ENCODE assay signal across 15 cellular contexts in genomic region chr11:83609181-83609580, GRCh38.
A peak's percentile ranks its signal among the peaks of the same experiment; 100 is the strongest.
DNase-seq lines count a peak whose midpoint lies in the region; ATAC-seq and TF ChIP-seq lines count a peak whose summit lies in the region.
"Had no signal": no experiment of that assay in that cellular context is flagged by ENCODE, and none has a peak within 500 bp of the region (broad histone marks: within the 10 kb centered on the region; RNA-seq: fewer than 3 reads in every experiment).

No MANE protein-coding gene starts in this region.

- ATAC-seq in HG03280 (IDR thresholded peaks at IDR 0.05; ENCODE audit: unreplicated experiment), result no peak
- ATAC-seq: HCT116 had no signal

- no peaks in the 10 kb centered on the region for H3K36me3 Mint-ChIP-seq in glutamatergic neuron (ENCODE audit: unreplicated experiment)
- H3K36me3 Mint-ChIP-seq: CD4-positive, alpha-beta memory T cell had no signal

- H3K9me3 Mint-ChIP-seq in glutamatergic neuron (ENCODE audit: unreplicated experiment), result no peaks in the 10 kb centered on the region

- TF ChIP-seq CTCF in glutamatergic neuron (IDR thresholded peaks at IDR 0.05; ENCODE audit: partially characterized antibody, unreplicated experiment), result no peak

- H3K27ac Mint-ChIP-seq in glutamatergic neuron (ENCODE audit: unreplicated experiment), result no peak overlapping the region
- H3K27ac Mint-ChIP-seq: B cell; CD4-positive, alpha-beta memory T cell had no signal

- DNase-seq in NCI-H2171 treated with DMSO at 0.1 percent for 48 hours (lab: John Stamatoyannopoulos, UW), result peak; percentile 32
- DNase-seq in NCI-H2171 (lab: John Stamatoyannopoulos, UW), result no peak
- peak; percentile 64 to 89 for DNase-seq in NCI-H446 (lab: John Stamatoyannopoulos, UW)
- peak; percentile 98 for DNase-seq in cerebellar cortex (ENCODE audit: low spot score)
- DNase-seq in T-helper 9 cell, result no peak
- DNase-seq in glutamatergic neuron, result no peak
- DNase-seq: ACHN; CD4-positive, alpha-beta memory T cell; COR-L47; DMS53; GM23248; IMR-90 had no signal

- no peak overlapping the region for H3K4me3 Mint-ChIP-seq in glutamatergic neuron (ENCODE audit: unreplicated experiment)
- H3K4me3 Mint-ChIP-seq: B cell; CD4-positive, alpha-beta memory T cell had no signal

- peaks cover 4% of the 10 kb centered on the region for H3K4me1 Mint-ChIP-seq in glutamatergic neuron (ENCODE audit: low read depth, unreplicated experiment)
- H3K4me1 Mint-ChIP-seq: CD4-positive, alpha-beta memory T cell had no signal

- H3K27me3 Mint-ChIP-seq in glutamatergic neuron (ENCODE audit: unreplicated experiment), result peaks cover 1% of the 10 kb centered on the region
- H3K27me3 Mint-ChIP-seq: B cell had no signal

Comparison
In these comparisons a context has a peak if more than half of its experiments do, and no peak if none do; other contexts are left out.
1. DNase-seq: peak in NCI-H2171 treated with DMSO at 0.1 percent for 48 hours (single experiment), NCI-H446 (2 of 2) and cerebellar cortex (single experiment); none in NCI-H2171 (single experiment), T-helper 9 cell (single experiment) and glutamatergic neuron (single experiment).